ENCODE assay signal across 9 cellular contexts in the genomic region with DNA sequence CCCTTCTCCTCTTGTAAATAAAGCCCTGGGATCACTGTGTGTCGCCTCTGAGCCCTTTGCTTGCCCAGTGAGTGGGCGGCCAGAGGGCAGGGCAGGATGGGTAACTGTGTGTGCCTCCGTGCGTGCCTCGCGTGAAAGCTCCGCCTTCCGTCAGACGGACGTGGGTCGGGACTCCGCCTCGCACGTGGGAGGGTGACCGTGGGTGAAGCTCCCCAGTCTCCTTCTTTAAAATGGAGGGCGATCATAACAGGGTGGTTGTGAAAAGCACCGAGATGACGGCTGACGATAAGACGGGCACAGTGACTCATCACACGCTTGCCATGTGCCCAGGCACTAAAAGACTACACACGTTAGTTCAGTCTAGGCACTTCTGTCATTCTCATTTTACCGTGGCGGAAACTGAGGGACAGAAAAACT. TPM values are rescaled to one million over a fixed set of nuclear protein-coding genes. Genes with fewer than 3 reads are reported as not detected.
DNase-seq lines count a peak whose midpoint lies in the region; ATAC-seq and TF ChIP-seq lines count a peak whose summit lies in the region.
"Had no signal": no experiment of that assay in that cellular context is flagged by ENCODE, and none has a peak within 500 bp of the region (broad histone marks: within the 10 kb centered on the region; RNA-seq: fewer than 3 reads in every experiment).

No MANE protein-coding gene starts in this region.

- 26% methylated on average over 24 of the region's 24 CpGs for WGBS in smooth muscle cell (ENCODE audit: low lambda C conversion rate)

- no peaks in the 10 kb centered on the region for H3K9me2 ChIP-seq in GM23338 (ENCODE audit: insufficient read depth)

- H3K4me3 ChIP-seq in GM23338 = peak overlapping the region; percentile 95
- H3K4me3 ChIP-seq in right atrium auricular region = peak overlapping the region in 1 of 2 donors; percentile 27
- peak overlapping the region; percentile 56 for H3K4me3 ChIP-seq in smooth muscle cell

- H3F3A ChIP-seq in GM23338 (replicated peaks; ENCODE audit: low read depth) (peaks cover 34% of the 10 kb centered on the region), smooth muscle cell (ENCODE audit: low read depth) (peaks cover 27% of the 10 kb centered on the region)

- no peaks in the 10 kb centered on the region for H3K9me3 Mint-ChIP-seq in GM23338

- peaks cover 17% of the 10 kb centered on the region for H3K79me2 ChIP-seq in GM23338 (replicated peaks; ENCODE audit: insufficient read depth)
- H3K79me2 ChIP-seq in smooth muscle cell (ENCODE audit: low read depth) = no peaks in the 10 kb centered on the region

- H3K9ac ChIP-seq in smooth muscle cell (ENCODE audit: low read depth) = peak overlapping the region; percentile 86

- H3K36me3 ChIP-seq in GM23338 (ENCODE audit: insufficient read depth) (peaks cover 11% of the 10 kb centered on the region), right atrium auricular region (peaks cover 12% of the 10 kb centered on the region), smooth muscle cell (ENCODE audit: low read depth) (no peaks in the 10 kb centered on the region)

- no peak overlapping the region for H2AFZ ChIP-seq in GM23338
- H2AFZ ChIP-seq in smooth muscle cell (ENCODE audit: low read depth) = peak overlapping the region; percentile 71

- ATAC-seq in GM23338 = peak; percentile 6
- no peak for ATAC-seq in HG03378 (IDR thresholded peaks at IDR 0.05; ENCODE audit: unreplicated experiment)

- H3K4me2 ChIP-seq in GM23338 = peak overlapping the region; percentile 98
- peak overlapping the region; percentile 75 for H3K4me2 ChIP-seq in smooth muscle cell

- TF ChIP-seq CTCF in GM23338 (conservative IDR thresholded peaks at IDR 0.05; ENCODE audit: low read depth in 2 of 2) (no peak), right atrium auricular region (IDR thresholded peaks at IDR 0.05) (no peak), smooth muscle cell (IDR thresholded peaks at IDR 0.05; ENCODE audit: borderline replicate concordance, insufficient read depth, poor library complexity, severe bottlenecking) (no peak)

- H3K4me1 Mint-ChIP-seq in GM23338 = peaks cover 49% of the 10 kb centered on the region

- peaks cover 24% of the 10 kb centered on the region for H3K36me3 Mint-ChIP-seq in GM23338 (ENCODE audit: low read depth)

- peak overlapping the region; percentile 86 for H3K4me3 Mint-ChIP-seq in GM23338

- DNase-seq in GM23338 (ENCODE audit: low spot score) = no peak
- peak; percentile 88 for DNase-seq in RKO (ENCODE audit: low spot score)
- peak; percentile 87 for DNase-seq in activated gamma-delta T cell treated with Interleukin-2 at 50 U/mL for 16 hours
- DNase-seq in right atrium auricular region (ENCODE audit: low spot score) = peak; percentile 79
- DNase-seq in smooth muscle cell (lab: John Stamatoyannopoulos, UW; ENCODE audit: unreplicated experiment) = peak; percentile 54
- DNase-seq in glomerular visceral epithelial cell (ENCODE audit: extremely low spot score) = no peak
- DNase-seq in globus pallidus (ENCODE audit: low spot score) = no peak

- H4K20me1 ChIP-seq in GM23338 (replicated peaks; ENCODE audit: insufficient read depth) (peaks cover 2% of the 10 kb centered on the region; the same call in 1 of the 2 replicates), smooth muscle cell (ENCODE audit: low read depth) (peaks cover 5% of the 10 kb centered on the region)

- H3K27me3 ChIP-seq in GM23338 (ENCODE audit: insufficient read depth) (no peaks in the 10 kb centered on the region), right atrium auricular region (no peaks in the 10 kb centered on the region), smooth muscle cell (ENCODE audit: low read depth) (no peaks in the 10 kb centered on the region)

- peaks cover 25% of the 10 kb centered on the region for H3K27me3 Mint-ChIP-seq in GM23338 (ENCODE audit: insufficient read depth, low read depth, poor library complexity)

- H3K9me3 ChIP-seq in right atrium auricular region = no peaks in the 10 kb centered on the region
- no peaks in the 10 kb centered on the region for H3K9me3 ChIP-seq in smooth muscle cell (replicated peaks; ENCODE audit: low read depth)

- peak overlapping the region; percentile 98 for H3K27ac Mint-ChIP-seq in GM23338

- H3K4me1 ChIP-seq in GM23338 (ENCODE audit: insufficient read depth) = peaks cover 38% of the 10 kb centered on the region
- H3K4me1 ChIP-seq in right atrium auricular region = peaks cover 0 to 51% of the 10 kb centered on the region in 2 donors
- peaks cover 19% of the 10 kb centered on the region for H3K4me1 ChIP-seq in smooth muscle cell (ENCODE audit: low read depth)

- H3K27ac ChIP-seq in GM23338 (ENCODE audit: low read depth) (peak overlapping the region; percentile 91), right atrium auricular region (peak overlapping the region; percentile 67 to 74), smooth muscle cell (ENCODE audit: low read depth) (peak overlapping the region; percentile 96)

RNA-seq across cellular contexts. Expression of gene PHB2, which starts 9.2 kb away (rescaled TPM):
- total RNA-seq in GM23338 (2014; rRNA removed; shearing (Covaris generic)) = 378 and 416 TPM in 2 replicates
- polyA plus RNA-seq in GM23338 (2016; fragmentation: Nextera tagmentation; extraction: Ambion mirVana) (224 and 238 TPM in 2 replicates), smooth muscle cell (139 and 155 TPM in 2 replicates)
- total RNA-seq in right atrium auricular region (100 to 1,000 TPM; 160 to 183 TPM), smooth muscle cell (148 and 162 TPM in 2 replicates)

RNA-seq across cellular contexts. Expression of gene EMG1, which starts 9.4 kb away (rescaled TPM):
- total RNA-seq in GM23338 (2014; rRNA removed; shearing (Covaris generic)) = 66.7 and 71.7 TPM in 2 replicates
- 157 and 160 TPM in 2 replicates for polyA plus RNA-seq in GM23338 (2016; fragmentation: Nextera tagmentation; extraction: Ambion mirVana)
- 10 to 100 TPM; 16.5 to 28.4 TPM for total RNA-seq in right atrium auricular region
- 21.9 and 26.5 TPM in 2 replicates for total RNA-seq in smooth muscle cell
- polyA plus RNA-seq in smooth muscle cell = 54.4 and 62.0 TPM in 2 replicates

RNA-seq across cellular contexts. Expression of gene PTPN6, which starts 10.1 kb away (rescaled TPM):
- 24.7 and 25.3 TPM in 2 replicates for total RNA-seq in GM23338 (2014; rRNA removed; shearing (Covaris generic))
- 35.4 and 40.6 TPM in 2 replicates for polyA plus RNA-seq in GM23338 (2016; fragmentation: Nextera tagmentation; extraction: Ambion mirVana)
- total RNA-seq in right atrium auricular region = 1 to 10 TPM; 3.7 to 7.5 TPM
- 4.3 and 5.5 TPM in 2 replicates for total RNA-seq in smooth muscle cell
- polyA plus RNA-seq in smooth muscle cell = 2.8 and 8.7 TPM in 2 replicates

RNA-seq across cellular contexts. Expression of gene C12orf57, which starts 17.5 kb away (rescaled TPM):
- total RNA-seq in GM23338 (2014; rRNA removed; shearing (Covaris generic)) = 186 and 204 TPM in 2 replicates
- 262 and 285 TPM in 2 replicates for polyA plus RNA-seq in GM23338 (2016; fragmentation: Nextera tagmentation; extraction: Ambion mirVana)
- 100 to 1,000 TPM; 398 to 533 TPM for total RNA-seq in right atrium auricular region
- total RNA-seq in smooth muscle cell = 433 and 494 TPM in 2 replicates
- 360 and 397 TPM in 2 replicates for polyA plus RNA-seq in smooth muscle cell

RNA-seq across cellular contexts. Expression of gene RNU7-1, which starts 17.7 kb away (rescaled TPM):
- not detected in 2 replicates for total RNA-seq in GM23338 (2014; rRNA removed; shearing (Covaris generic))
- polyA plus RNA-seq in GM23338 (2016; fragmentation: Nextera tagmentation; extraction: Ambion mirVana) (not detected in 2 replicates), smooth muscle cell (not detected in 2 replicates)
- total RNA-seq in right atrium auricular region (not detected), smooth muscle cell (not detected in 2 replicates)
- total RNA-seq: glomerular endothelial cell had no signal

Comparison
In these comparisons a context has a peak if more than half of its experiments do, and no peak if none do; other contexts are left out.
1. DNase-seq: peak in RKO (single experiment), activated gamma-delta T cell treated with Interleukin-2 at 50 U/mL for 16 hours (single experiment), right atrium auricular region (single experiment) and smooth muscle cell (single experiment); none in GM23338 (single experiment), glomerular visceral epithelial cell (single experiment) and globus pallidus (single experiment).
2. Peak in every context shown above with its lines, with median percentiles within 50 percentile points of each other: H3K27ac ChIP-seq.